ENCODE assay signal across 1 cellular context in genomic region chr7:66114743-66115727, GRCh38.
A peak's percentile ranks its signal among the peaks of the same experiment; 100 is the strongest.
TF ChIP-seq lines count a peak whose summit lies in the region.

Gene CRCP (plus strand): TSS chr7:66114847. CDS start chr7:66114963, 116 bp downstream.

TF ChIP-seq in HepG2, 621 proteins besides CTCF, POLR2A, EP300 and RAD21 (continued from another document and continues in another):
- TF ChIP-seq NAIF1 (CRISPR knock-in tag; IDR thresholded peaks at IDR 0.05; ENCODE audit: borderline replicate concordance) = no peak
- peak; percentile 22; the same call in 1 of the 2 replicates for TF ChIP-seq HINFP (CRISPR knock-in tag; IDR thresholded peaks at IDR 0.05; ENCODE audit: low read depth)
- TF ChIP-seq, protein P1, sequence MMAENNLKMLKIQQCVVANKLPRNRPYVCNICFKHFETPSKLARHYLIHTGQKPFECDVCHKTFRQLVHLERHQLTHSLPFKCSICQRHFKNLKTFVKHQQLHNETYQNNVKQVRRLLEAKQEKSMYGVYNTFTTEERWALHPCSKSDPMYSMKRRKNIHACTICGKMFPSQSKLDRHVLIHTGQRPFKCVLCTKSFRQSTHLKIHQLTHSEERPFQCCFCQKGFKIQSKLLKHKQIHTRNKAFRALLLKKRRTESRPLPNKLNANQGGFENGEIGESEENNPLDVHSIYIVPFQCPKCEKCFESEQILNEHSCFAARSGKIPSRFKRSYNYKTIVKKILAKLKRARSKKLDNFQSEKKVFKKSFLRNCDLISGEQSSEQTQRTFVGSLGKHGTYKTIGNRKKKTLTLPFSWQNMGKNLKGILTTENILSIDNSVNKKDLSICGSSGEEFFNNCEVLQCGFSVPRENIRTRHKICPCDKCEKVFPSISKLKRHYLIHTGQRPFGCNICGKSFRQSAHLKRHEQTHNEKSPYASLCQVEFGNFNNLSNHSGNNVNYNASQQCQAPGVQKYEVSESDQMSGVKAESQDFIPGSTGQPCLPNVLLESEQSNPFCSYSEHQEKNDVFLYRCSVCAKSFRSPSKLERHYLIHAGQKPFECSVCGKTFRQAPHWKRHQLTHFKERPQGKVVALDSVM (CRISPR knock-in tag; IDR thresholded peaks at IDR 0.05) = peak; percentile 15; the same call in 1 of the 2 replicates
- no peak for TF ChIP-seq ZNF570 (CRISPR knock-in tag; IDR thresholded peaks at IDR 0.05; ENCODE audit: borderline replicate concordance)
- TF ChIP-seq BORCS8-MEF2B (CRISPR knock-in tag; IDR thresholded peaks at IDR 0.05) = peak; percentile 57
- TF ChIP-seq, protein P2, sequence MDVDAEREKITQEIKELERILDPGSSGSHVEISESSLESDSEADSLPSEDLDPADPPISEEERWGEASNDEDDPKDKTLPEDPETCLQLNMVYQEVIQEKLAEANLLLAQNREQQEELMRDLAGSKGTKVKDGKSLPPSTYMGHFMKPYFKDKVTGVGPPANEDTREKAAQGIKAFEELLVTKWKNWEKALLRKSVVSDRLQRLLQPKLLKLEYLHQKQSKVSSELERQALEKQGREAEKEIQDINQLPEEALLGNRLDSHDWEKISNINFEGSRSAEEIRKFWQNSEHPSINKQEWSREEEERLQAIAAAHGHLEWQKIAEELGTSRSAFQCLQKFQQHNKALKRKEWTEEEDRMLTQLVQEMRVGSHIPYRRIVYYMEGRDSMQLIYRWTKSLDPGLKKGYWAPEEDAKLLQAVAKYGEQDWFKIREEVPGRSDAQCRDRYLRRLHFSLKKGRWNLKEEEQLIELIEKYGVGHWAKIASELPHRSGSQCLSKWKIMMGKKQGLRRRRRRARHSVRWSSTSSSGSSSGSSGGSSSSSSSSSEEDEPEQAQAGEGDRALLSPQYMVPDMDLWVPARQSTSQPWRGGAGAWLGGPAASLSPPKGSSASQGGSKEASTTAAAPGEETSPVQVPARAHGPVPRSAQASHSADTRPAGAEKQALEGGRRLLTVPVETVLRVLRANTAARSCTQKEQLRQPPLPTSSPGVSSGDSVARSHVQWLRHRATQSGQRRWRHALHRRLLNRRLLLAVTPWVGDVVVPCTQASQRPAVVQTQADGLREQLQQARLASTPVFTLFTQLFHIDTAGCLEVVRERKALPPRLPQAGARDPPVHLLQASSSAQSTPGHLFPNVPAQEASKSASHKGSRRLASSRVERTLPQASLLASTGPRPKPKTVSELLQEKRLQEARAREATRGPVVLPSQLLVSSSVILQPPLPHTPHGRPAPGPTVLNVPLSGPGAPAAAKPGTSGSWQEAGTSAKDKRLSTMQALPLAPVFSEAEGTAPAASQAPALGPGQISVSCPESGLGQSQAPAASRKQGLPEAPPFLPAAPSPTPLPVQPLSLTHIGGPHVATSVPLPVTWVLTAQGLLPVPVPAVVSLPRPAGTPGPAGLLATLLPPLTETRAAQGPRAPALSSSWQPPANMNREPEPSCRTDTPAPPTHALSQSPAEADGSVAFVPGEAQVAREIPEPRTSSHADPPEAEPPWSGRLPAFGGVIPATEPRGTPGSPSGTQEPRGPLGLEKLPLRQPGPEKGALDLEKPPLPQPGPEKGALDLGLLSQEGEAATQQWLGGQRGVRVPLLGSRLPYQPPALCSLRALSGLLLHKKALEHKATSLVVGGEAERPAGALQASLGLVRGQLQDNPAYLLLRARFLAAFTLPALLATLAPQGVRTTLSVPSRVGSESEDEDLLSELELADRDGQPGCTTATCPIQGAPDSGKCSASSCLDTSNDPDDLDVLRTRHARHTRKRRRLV (CRISPR knock-in tag; IDR thresholded peaks at IDR 0.05) = peak; percentile 62; the same call in 1 of the 2 replicates
- TF ChIP-seq, protein P3, sequence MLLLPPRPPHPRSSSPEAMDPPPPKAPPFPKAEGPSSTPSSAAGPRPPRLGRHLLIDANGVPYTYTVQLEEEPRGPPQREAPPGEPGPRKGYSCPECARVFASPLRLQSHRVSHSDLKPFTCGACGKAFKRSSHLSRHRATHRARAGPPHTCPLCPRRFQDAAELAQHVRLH (CRISPR knock-in tag; IDR thresholded peaks at IDR 0.05; ENCODE audit: borderline replicate concordance, low read depth) = peak; percentile 83
- TF ChIP-seq, protein P4, sequence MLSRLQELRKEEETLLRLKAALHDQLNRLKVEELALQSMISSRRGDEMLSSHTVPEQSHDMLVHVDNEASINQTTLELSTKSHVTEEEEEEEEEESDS (CRISPR knock-in tag; IDR thresholded peaks at IDR 0.05; ENCODE audit: borderline replicate concordance) = no peak
- TF ChIP-seq PREB (CRISPR knock-in tag; IDR thresholded peaks at IDR 0.05) = no peak
- no peak; the same call in 1 of the 2 replicates for TF ChIP-seq PAX8 (CRISPR knock-in tag; IDR thresholded peaks at IDR 0.05; ENCODE audit: borderline replicate concordance)
- TF ChIP-seq, protein P5, sequence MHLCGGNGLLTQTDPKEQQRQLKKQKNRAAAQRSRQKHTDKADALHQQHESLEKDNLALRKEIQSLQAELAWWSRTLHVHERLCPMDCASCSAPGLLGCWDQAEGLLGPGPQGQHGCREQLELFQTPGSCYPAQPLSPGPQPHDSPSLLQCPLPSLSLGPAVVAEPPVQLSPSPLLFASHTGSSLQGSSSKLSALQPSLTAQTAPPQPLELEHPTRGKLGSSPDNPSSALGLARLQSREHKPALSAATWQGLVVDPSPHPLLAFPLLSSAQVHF (CRISPR knock-in tag; IDR thresholded peaks at IDR 0.05) = no peak
- no peak for TF ChIP-seq FUBP1 (CRISPR knock-in tag; IDR thresholded peaks at IDR 0.05; ENCODE audit: borderline replicate concordance)
- no peak for TF ChIP-seq NFE2 (CRISPR knock-in tag; IDR thresholded peaks at IDR 0.05)
- no peak; the same call in 1 of the 2 replicates for TF ChIP-seq ZNF230 (CRISPR knock-in tag; IDR thresholded peaks at IDR 0.05)
- no peak for TF ChIP-seq NCOR1 (IDR thresholded peaks at IDR 0.05; ENCODE audit: borderline replicate concordance, low read length)
- peak; percentile 61; the same call in 1 of the 2 replicates for TF ChIP-seq RFXAP (CRISPR knock-in tag; IDR thresholded peaks at IDR 0.05; ENCODE audit: borderline replicate concordance)
- TF ChIP-seq SMAD9 (CRISPR knock-in tag; IDR thresholded peaks at IDR 0.05) = 0 out of 2 replicates have a peak, but pooled peaks have one; percentile 26
- TF ChIP-seq ZSCAN25 (CRISPR knock-in tag; IDR thresholded peaks at IDR 0.05) = no peak
- peak; percentile 83 for TF ChIP-seq E2F1 (CRISPR knock-in tag; IDR thresholded peaks at IDR 0.05)
- peak; percentile 84 for TF ChIP-seq ZNF883 (CRISPR knock-in tag; IDR thresholded peaks at IDR 0.05; ENCODE audit: not compliant biosample characterization)
- no peak for TF ChIP-seq TRIM22 (IDR thresholded peaks at IDR 0.05)
- TF ChIP-seq MAX (IDR thresholded peaks at IDR 0.05) = peak; percentile 86
- no peak for TF ChIP-seq NFIC (IDR thresholded peaks at IDR 0.05; ENCODE audit: low read length)
- no peak for TF ChIP-seq TMF1 (CRISPR knock-in tag; IDR thresholded peaks at IDR 0.05; ENCODE audit: low read depth)
- TF ChIP-seq ZNF629 (CRISPR knock-in tag; conservative IDR thresholded peaks at IDR 0.05) = peak; percentile 46; the same call in 1 of the 2 replicates
- TF ChIP-seq REST (IDR thresholded peaks at IDR 0.05; ENCODE audit: borderline replicate concordance in 1 of 2, low read depth in 1 of 2, low read length in 2 of 2) = peak in 1 of 2 experiments; percentile 33; a peak in 1 of 4 replicates
- TF ChIP-seq ADNP (CRISPR knock-in tag; IDR thresholded peaks at IDR 0.05) = no peak
- TF ChIP-seq, protein P6, sequence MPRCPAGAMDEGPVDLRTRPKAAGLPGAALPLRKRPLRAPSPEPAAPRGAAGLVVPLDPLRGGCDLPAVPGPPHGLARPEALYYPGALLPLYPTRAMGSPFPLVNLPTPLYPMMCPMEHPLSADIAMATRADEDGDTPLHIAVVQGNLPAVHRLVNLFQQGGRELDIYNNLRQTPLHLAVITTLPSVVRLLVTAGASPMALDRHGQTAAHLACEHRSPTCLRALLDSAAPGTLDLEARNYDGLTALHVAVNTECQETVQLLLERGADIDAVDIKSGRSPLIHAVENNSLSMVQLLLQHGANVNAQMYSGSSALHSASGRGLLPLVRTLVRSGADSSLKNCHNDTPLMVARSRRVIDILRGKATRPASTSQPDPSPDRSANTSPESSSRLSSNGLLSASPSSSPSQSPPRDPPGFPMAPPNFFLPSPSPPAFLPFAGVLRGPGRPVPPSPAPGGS (CRISPR knock-in tag; IDR thresholded peaks at IDR 0.05) = peak; percentile 51; the same call in 1 of the 2 replicates
- TF ChIP-seq PAWR (CRISPR knock-in tag; IDR thresholded peaks at IDR 0.05; ENCODE audit: borderline replicate concordance) = no peak
- TF ChIP-seq ZNF30 (CRISPR knock-in tag; IDR thresholded peaks at IDR 0.05) = 0 out of 2 replicates have a peak, but pooled peaks have one; percentile 11
